Comparison of ENCODE assay signal across 7 cellular contexts in the genomic region with DNA sequence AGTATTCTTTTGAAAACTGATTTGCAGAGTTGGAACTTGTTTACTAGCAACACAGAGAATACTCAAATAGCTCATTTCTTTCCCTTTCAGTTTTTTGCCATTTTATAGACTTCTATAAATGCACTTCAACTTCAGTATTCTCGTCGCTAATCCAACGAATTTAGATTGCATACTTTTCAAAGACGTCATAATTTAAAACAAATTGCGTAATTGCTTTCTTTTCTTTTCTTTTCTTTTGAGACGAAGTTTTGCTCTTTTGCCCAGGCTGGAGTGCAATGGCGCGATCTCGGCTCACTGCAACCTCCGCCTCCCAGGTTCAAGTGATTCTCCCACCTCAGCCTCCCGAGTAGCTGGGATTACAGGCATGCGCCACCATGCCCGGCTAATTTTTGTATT. TPM values are rescaled to one million over a fixed set of nuclear protein-coding genes. Genes with fewer than 3 reads are reported as not detected.
DNase-seq lines count a peak whose midpoint lies in the region; ATAC-seq and TF ChIP-seq lines count a peak whose summit lies in the region.
"Not testable (repeated sequence)": the region's sequence is repeated elsewhere in the genome, so short reads cannot be mapped to it uniquely, and the experiment has no call there.

No MANE protein-coding gene starts in this region.

- TF ChIP-seq POLR2A in HCT116 (IDR thresholded peaks at IDR 0.05; ENCODE audit: borderline replicate concordance, extremely low read depth, insufficient read depth, insufficient read length) = not testable (repeated sequence)

- not testable (repeated sequence) for H3K9me3 ChIP-seq in HCT116 (ENCODE audit: control insufficient read depth in 1 of 2, insufficient read depth in 1 of 2, low read depth in 1 of 2, low read length in 2 of 2); SU-DHL-6 (ENCODE audit: insufficient read depth, low read length); neural cell (ENCODE audit: low read length)

- POLR2A ChIA-PET in HCT116 (lab: Charles Lee) = not testable (repeated sequence)

- H3K79me2 ChIP-seq in HCT116 (ENCODE audit: insufficient read depth, low read length) (peaks cover 32% of the 10 kb centered on the region), SU-DHL-6 (ENCODE audit: insufficient read depth, low read length) (peaks cover 21% of the 10 kb centered on the region), neural cell (replicated peaks; ENCODE audit: insufficient read depth, low read length) (peaks cover 27% of the 10 kb centered on the region)

- peaks cover 30% of the 10 kb centered on the region for H3K4me1 Mint-ChIP-seq in activated naive CD8-positive, alpha-beta T cell treated with anti-CD3 and anti-CD28 coated beads for 36 hours
- H3K4me1 Mint-ChIP-seq in endothelial cell (ENCODE audit: unreplicated experiment) = peaks cover 18% of the 10 kb centered on the region
- H3K4me1 Mint-ChIP-seq in stimulated activated naive B cell treated with anti-CD40 and anti-IgM and Interleukin-4, amounts not matched to agents 10 μg/mL and 1 μg/mL and 100 μg/mL, for 72 hours = peaks cover 15 to 41% of the 10 kb centered on the region in 2 donors

- H3F3A ChIP-seq in SU-DHL-6 (ENCODE audit: insufficient read depth); neural cell (ENCODE audit: insufficient read depth, low read length, poor library complexity, severe bottlenecking): not testable (repeated sequence)

- H3K27ac Mint-ChIP-seq in activated naive CD8-positive, alpha-beta T cell treated with anti-CD3 and anti-CD28 coated beads for 36 hours = peak overlapping the region; percentile 38
- H3K27ac Mint-ChIP-seq in endothelial cell (ENCODE audit: unreplicated experiment); stimulated activated naive B cell treated with anti-CD40 and anti-IgM and Interleukin-4, amounts not matched to agents 10 μg/mL and 1 μg/mL and 100 μg/mL, for 72 hours: not testable (repeated sequence)

- H3K27me3 Mint-ChIP-seq in activated naive CD8-positive, alpha-beta T cell treated with anti-CD3 and anti-CD28 coated beads for 36 hours = not testable (repeated sequence)
- H3K27me3 Mint-ChIP-seq in endothelial cell (ENCODE audit: unreplicated experiment) = peaks cover 10% of the 10 kb centered on the region
- H3K27me3 Mint-ChIP-seq in stimulated activated naive B cell treated with anti-CD40 and anti-IgM and Interleukin-4, amounts not matched to agents 10 μg/mL and 1 μg/mL and 100 μg/mL, for 72 hours = peaks cover 5 to 12% of the 10 kb centered on the region in 2 donors

- H3K9me3 Mint-ChIP-seq in activated naive CD8-positive, alpha-beta T cell treated with anti-CD3 and anti-CD28 coated beads for 36 hours; endothelial cell (ENCODE audit: unreplicated experiment); stimulated activated naive B cell treated with anti-CD40 and anti-IgM and Interleukin-4, amounts not matched to agents 10 μg/mL and 1 μg/mL and 100 μg/mL, for 72 hours: not testable (repeated sequence)

- peak overlapping the region; percentile 74 for H3K4me2 ChIP-seq in HCT116 (ENCODE audit: low read length)
- peak overlapping the region; percentile 85 for H3K4me2 ChIP-seq in SU-DHL-6 (ENCODE audit: low read depth, low read length, poor library complexity, severe bottlenecking)
- peak overlapping the region; percentile 42 for H3K4me2 ChIP-seq in neural cell (ENCODE audit: low read length)

- not testable (repeated sequence) for DNase-seq in HCT116 (ENCODE audit: low read depth, low spot score); activated naive CD8-positive, alpha-beta T cell treated with anti-CD3 and anti-CD28 coated beads for 36 hours; endothelial cell (ENCODE audit: low spot score); stimulated activated naive B cell treated with anti-CD40 and anti-IgM and Interleukin-4, amounts not matched to agents 10 μg/mL and 1 μg/mL and 100 μg/mL, for 72 hours
- peak; percentile 12 for DNase-seq in iris pigment epithelial cell (ENCODE audit: low read depth)

- RAD21 ChIA-PET in HCT116 (lab: Charles Lee; ENCODE audit: low non-redundant PET in 1 of 2, low total read pairs in 2 of 2, uncharacterized antibody in 2 of 2, unreplicated experiment in 2 of 2) = not testable (repeated sequence)

- not testable (repeated sequence) for H3K9me2 ChIP-seq in HCT116 (ENCODE audit: insufficient read depth); SU-DHL-6 (replicated peaks; ENCODE audit: insufficient read depth, low read length); neural cell (ENCODE audit: insufficient read depth, low read length)

- intact Hi-C loops in HCT116 (cut with micrococcal nuclease) = loop anchor here (2.0 to 10.0 kb wide), 3 partner anchors 310 to 404 kb away; a partner anchor contains a TSS

- not testable (repeated sequence) for ATAC-seq in HCT116; stimulated activated naive B cell treated with anti-CD40 and anti-IgM and Interleukin-4, amounts not matched to agents 10 μg/mL and 1 μg/mL and 100 μg/mL, for 72 hours (replicated peaks)

- TF ChIP-seq EP300 in neural cell (conservative IDR thresholded peaks at IDR 0.05; ENCODE audit: poor library complexity, severe bottlenecking) = not testable (repeated sequence)

- not testable (repeated sequence) for BruUV-seq in HCT116 (replicated peaks; lab: Mats Ljungman, UMichigan)

- not testable (repeated sequence) for H4K20me1 ChIP-seq in HCT116 (ENCODE audit: insufficient read depth); SU-DHL-6 (ENCODE audit: low read depth, low read length); neural cell (ENCODE audit: insufficient read depth)

- H3K4me3 ChIP-seq in HCT116 (replicated peaks in 1 of 2; ENCODE audit: low read depth in 1 of 2, low read length in 2 of 2) = peak overlapping the region in 1 of 2 experiments; percentile 68; a peak in 2 of 4 replicates
- peak overlapping the region; percentile 95 for H3K4me3 ChIP-seq in SU-DHL-6 (ENCODE audit: insufficient read depth, low read length, poor library complexity, severe bottlenecking)
- peak overlapping the region; percentile 94 for H3K4me3 ChIP-seq in neural cell (ENCODE audit: low read length)

- H3K27ac ChIP-seq in HCT116 (ENCODE audit: low read depth, low read length); SU-DHL-6 (ENCODE audit: low read depth, low read length); neural cell (ENCODE audit: low read length): not testable (repeated sequence)

- H3K36me3 Mint-ChIP-seq in activated naive CD8-positive, alpha-beta T cell treated with anti-CD3 and anti-CD28 coated beads for 36 hours = peaks cover 21% of the 10 kb centered on the region
- peaks cover 11% of the 10 kb centered on the region for H3K36me3 Mint-ChIP-seq in endothelial cell (ENCODE audit: low read depth, unreplicated experiment)
- H3K36me3 Mint-ChIP-seq in stimulated activated naive B cell treated with anti-CD40 and anti-IgM and Interleukin-4, amounts not matched to agents 10 μg/mL and 1 μg/mL and 100 μg/mL, for 72 hours = not testable (repeated sequence)

- H3K4me3 Mint-ChIP-seq in activated naive CD8-positive, alpha-beta T cell treated with anti-CD3 and anti-CD28 coated beads for 36 hours = peak overlapping the region; percentile 18
- peak overlapping the region; percentile 80 for H3K4me3 Mint-ChIP-seq in endothelial cell (ENCODE audit: unreplicated experiment)
- peak overlapping the region; percentile 3 to 55 for H3K4me3 Mint-ChIP-seq in stimulated activated naive B cell treated with anti-CD40 and anti-IgM and Interleukin-4, amounts not matched to agents 10 μg/mL and 1 μg/mL and 100 μg/mL, for 72 hours

- H2AFZ ChIP-seq in HCT116 (ENCODE audit: low read depth, low read length, poor library complexity, severe bottlenecking) (peak overlapping the region; percentile 55), SU-DHL-6 (ENCODE audit: low read depth, low read length, severe bottlenecking) (peak overlapping the region; percentile 97)
- not testable (repeated sequence) for H2AFZ ChIP-seq in neural cell (ENCODE audit: low read depth, low read length)

- H3K36me3 ChIP-seq in HCT116 (ENCODE audit: control insufficient read depth in 1 of 2, insufficient read depth in 2 of 2, low read length in 2 of 2); SU-DHL-6 (ENCODE audit: low read length); neural cell (ENCODE audit: insufficient read depth, low read length): not testable (repeated sequence)

- not testable (repeated sequence) for TF ChIP-seq CTCF in HCT116 (IDR thresholded peaks at IDR 0.05 in 2 of 3, conservative IDR thresholded peaks at IDR 0.05 in 1 of 3; ENCODE audit: borderline replicate concordance in 1 of 3, insufficient read depth in 1 of 3, low read depth in 2 of 3, low read length in 2 of 3); SU-DHL-6 (IDR thresholded peaks at IDR 0.05; ENCODE audit: insufficient read depth, low read length, poor library complexity, severe bottlenecking); endothelial cell (IDR thresholded peaks at IDR 0.05; ENCODE audit: unreplicated experiment); neural cell (IDR thresholded peaks at IDR 0.05; ENCODE audit: poor library complexity, severe bottlenecking)

- peaks cover 2 to 22% of the 10 kb centered on the region in 2 experiments; a peak in 3 of 4 replicates for H3K4me1 ChIP-seq in HCT116 (ENCODE audit: control insufficient read depth in 1 of 2, insufficient read depth in 2 of 2, low read length in 2 of 2)

- H3K9ac ChIP-seq in HCT116 (ENCODE audit: low read length) (peak overlapping the region; percentile 83; the same call in 1 of the 2 replicates), SU-DHL-6 (ENCODE audit: low read length) (peak overlapping the region; percentile 82; the same call in 1 of the 2 replicates)
- not testable (repeated sequence) for H3K9ac ChIP-seq in neural cell (ENCODE audit: low read length)

- CTCF ChIA-PET in HCT116 (lab: Charles Lee) = interaction anchor here (1.2 to 1.9 kb wide), 3 partner anchors 11 to 769 kb away, joined by 3 to 14 read pairs (median 3); a partner anchor contains a TSS

- not testable (repeated sequence) for TF ChIP-seq RAD21 in HCT116 (IDR thresholded peaks at IDR 0.05; ENCODE audit: low read depth); neural cell (conservative IDR thresholded peaks at IDR 0.05)

- not testable (repeated sequence) for H3K27me3 ChIP-seq in HCT116 (ENCODE audit: insufficient read depth, low read length); SU-DHL-6 (ENCODE audit: low read length); neural cell (ENCODE audit: insufficient read depth, low read depth, low read length)

RNA-seq across cellular contexts. Expression of a gene that starts 1.2 kb away (rescaled TPM):
- total RNA-seq in HCT116 (2021; ENCODE audit: unreplicated experiment) (34.3 TPM), endothelial cell (ENCODE audit: unreplicated experiment) (40.2 TPM)
- polyA plus RNA-seq in HCT116 (2012) = 18.2 and 18.7 TPM in 2 replicates
- total RNA-seq in activated naive CD8-positive, alpha-beta T cell treated with anti-CD3 and anti-CD28 coated beads for 36 hours = 10 to 100 TPM; 34.3 to 35.2 TPM
- polyA plus RNA-seq in neural cell = 73.4 and 84.1 TPM in 2 replicates
- polyA minus RNA-seq in neural cell = 112 and 124 TPM in 2 replicates

Comparison
In these comparisons a context has a peak if more than half of its experiments do, and no peak if none do; other contexts are left out.
1. H3K4me3 Mint-ChIP-seq: peak in every context shown above with its lines; median percentile 80 in endothelial cell; 29 in stimulated activated naive B cell treated with anti-CD40 and anti-IgM and Interleukin-4, amounts not matched to agents 10 μg/mL and 1 μg/mL and 100 μg/mL, for 72 hours; 18 in activated naive CD8-positive, alpha-beta T cell treated with anti-CD3 and anti-CD28 coated beads for 36 hours.